Comparison of ENCODE assay signal across 1 cellular context in genomic region chr11:67354314-67355022, GRCh38.
TF ChIP-seq lines count a peak whose summit lies in the region.

No MANE protein-coding gene starts in this region.

TF ChIP-seq in IMR-90, 13 proteins besides CTCF, POLR2A, EP300 and RAD21:
- TF ChIP-seq BHLHE40 (IDR thresholded peaks at IDR 0.05; ENCODE audit: low read depth, low read length) = 0 out of 2 replicates have a peak, but pooled peaks have one; percentile 40
- no peak for TF ChIP-seq NFE2L2 (IDR thresholded peaks at IDR 0.05; ENCODE audit: low read depth, low read length)
- TF ChIP-seq FOS (IDR thresholded peaks at IDR 0.05; ENCODE audit: low read depth, low read length) = peak; percentile 91
- no peak for TF ChIP-seq MXI1 (IDR thresholded peaks at IDR 0.05; ENCODE audit: borderline replicate concordance, low read depth, low read length)
- TF ChIP-seq USF2 (IDR thresholded peaks at IDR 0.05; ENCODE audit: low read depth, low read length) = no peak
- TF ChIP-seq MAZ (IDR thresholded peaks at IDR 0.05; ENCODE audit: borderline replicate concordance, low read depth, low read length) = peak; percentile 66; the same call in 1 of the 2 replicates
- TF ChIP-seq SMC3 (IDR thresholded peaks at IDR 0.05; ENCODE audit: low read depth, low read length) = peak; percentile 17; the same call in 1 of the 2 replicates
